ENCODE assay signal across 26 cellular contexts in genomic region chr4:6616087-6616995, GRCh38. TPM values are rescaled to one million over a fixed set of nuclear protein-coding genes. Genes with fewer than 3 reads are reported as not detected.
DNase-seq lines count a peak whose midpoint lies in the region; ATAC-seq and TF ChIP-seq lines count a peak whose summit lies in the region.
"Had no signal": no experiment of that assay in that cellular context is flagged by ENCODE, and none has a peak within 500 bp of the region (broad histone marks: within the 10 kb centered on the region; RNA-seq: fewer than 3 reads in every experiment).

No MANE protein-coding gene starts in this region.

- no peaks in the 10 kb centered on the region for H3K79me2 ChIP-seq in osteoblast (ENCODE audit: insufficient read depth, low read length)

- no peaks in the 10 kb centered on the region for H3K4me1 ChIP-seq in osteoblast (ENCODE audit: insufficient read depth, low read length)
- H3K4me1 ChIP-seq: HAP-1 had no signal

- no peak for TF ChIP-seq POLR2A in NB4 (IDR thresholded peaks at IDR 0.05; ENCODE audit: extremely low read depth, insufficient read length)

- H3K4me3 ChIP-seq in AG04450 (ENCODE audit: low read depth, low read length) = no peak overlapping the region
- no peak overlapping the region for H3K4me3 ChIP-seq in NB4 (ENCODE audit: low read depth, low read length)
- H3K4me3 ChIP-seq in choroid plexus epithelial cell (ENCODE audit: low read depth, low read length) = no peak overlapping the region
- H3K4me3 ChIP-seq in osteoblast (ENCODE audit: insufficient read depth, low read length) = no peak overlapping the region
- H3K4me3 ChIP-seq: BLaER1 treated with 17β-estradiol and CSF1 and Interleukin-3, amounts not matched to agents 10 nM and 100 nM; GM12878; HAP-1 had no signal

- H3K27ac ChIP-seq in AG04450 (ENCODE audit: low read depth, low read length) (peak overlapping the region; percentile 21), osteoblast (ENCODE audit: low read depth, low read length) (no peak overlapping the region)
- H3K27ac ChIP-seq: BLaER1 treated with 17β-estradiol and CSF1 and Interleukin-3, amounts not matched to agents 10 nM and 100 nM; KMS-11 had no signal

- POLR2A ChIA-PET in AG04450 (lab: Yijun Ruan, JAX) = no interaction called here

- H3K36me3 ChIP-seq in osteoblast (ENCODE audit: insufficient read depth, low read length) = no peaks in the 10 kb centered on the region
- H3K36me3 ChIP-seq: HAP-1 had no signal

- TF ChIP-seq CTCF in AG04450 (IDR thresholded peaks at IDR 0.05; ENCODE audit: low read depth, low read length) = no peak
- no peak for TF ChIP-seq CTCF in NB4 (IDR thresholded peaks at IDR 0.05; ENCODE audit: low read depth, low read length)
- TF ChIP-seq CTCF in choroid plexus epithelial cell (conservative IDR thresholded peaks at IDR 0.05; ENCODE audit: low read depth, low read length) = peak; percentile 16
- no peak for TF ChIP-seq CTCF in osteoblast (IDR thresholded peaks at IDR 0.05; ENCODE audit: extremely low read depth, low read depth, low read length)

- no peak overlapping the region for H2AFZ ChIP-seq in osteoblast (ENCODE audit: low read length)

- H3K9me3 ChIP-seq in AG04450 (ENCODE audit: control insufficient read depth, insufficient read depth, low read length) (no peaks in the 10 kb centered on the region; the same call in 1 of the 2 replicates), osteoblast (ENCODE audit: low read depth, low read length) (no peaks in the 10 kb centered on the region)
- H3K9me3 ChIP-seq: HAP-1 had no signal

- no peak for ATAC-seq in GM21786 (IDR thresholded peaks at IDR 0.05; ENCODE audit: unreplicated experiment)
- ATAC-seq: GM12878 had no signal

- no peaks in the 10 kb centered on the region for H4K20me1 ChIP-seq in osteoblast (ENCODE audit: insufficient read depth, low read length)

- CTCF ChIA-PET in AG04450 (lab: Charles Lee) = no interaction called here

- no peaks in the 10 kb centered on the region for H3K27me3 ChIP-seq in AG04450 (ENCODE audit: control insufficient read depth, insufficient read depth, low read length)
- no peaks in the 10 kb centered on the region for H3K27me3 ChIP-seq in osteoblast (ENCODE audit: insufficient read depth, low read length)
- H3K27me3 ChIP-seq: BLaER1 treated with 17β-estradiol and CSF1 and Interleukin-3, amounts not matched to agents 10 nM and 100 nM had no signal

- H3K4me2 ChIP-seq in osteoblast (ENCODE audit: insufficient read depth, low read length) = no peak overlapping the region
- H3K4me2 ChIP-seq: BLaER1 treated with 17β-estradiol and CSF1 and Interleukin-3, amounts not matched to agents 10 nM and 100 nM; KMS-11 had no signal

- DNase-seq in AG04450 (ENCODE audit: low read depth, low spot score) (no peak), NB4 (ENCODE audit: low read depth) (peak; percentile 33), choroid plexus epithelial cell (ENCODE audit: low read depth) (no peak), osteoblast (ENCODE audit: insufficient read length, low spot score, missing footprints) (peak; percentile 27), 8988T (no peak), A172 (ENCODE audit: low spot score) (no peak), cerebellar nuclear complex (lab: John Stamatoyannopoulos, UW) (no peak)
- DNase-seq: AML-193; CD4-positive, alpha-beta memory T cell; COR-L47; HFFc6; NCI-H1092; NCI-H1436; NCI-H187; NCI-H2081 treated with DMSO at 0.1 percent for 48 hours; NCI-H2171; NCI-H226; NCI-H510A; NCI-H69; Right ventricle myocardium superior; RPMI8226 had no signal

RNA-seq across cellular contexts. Expression of gene MRFAP1, which starts 24.1 kb away (rescaled TPM):
- 252 and 298 TPM in 2 replicates for polyA plus RNA-seq in AG04450 (2011; rRNA removed)
- 34.2 and 41.6 TPM in 2 replicates for polyA minus RNA-seq in AG04450 (2011; rRNA and poly(A)+ RNA removed)
- 94.1 and 95.2 TPM in 2 replicates for total RNA-seq in osteoblast
- 153 and 191 TPM in 2 replicates for total RNA-seq in A172 (2014; rRNA removed; shearing (Covaris generic))

RNA-seq across cellular contexts. Expression of gene MAN2B2, which starts 41.4 kb away (rescaled TPM):
- polyA plus RNA-seq in AG04450 (2011; rRNA removed) = 22.8 and 28.1 TPM in 2 replicates
- 20.2 and 26.4 TPM in 2 replicates for polyA minus RNA-seq in AG04450 (2011; rRNA and poly(A)+ RNA removed)
- total RNA-seq in osteoblast = 26.8 and 28.2 TPM in 2 replicates
- total RNA-seq in A172 (2014; rRNA removed; shearing (Covaris generic)) = 11.0 and 12.1 TPM in 2 replicates

Comparison
In these comparisons a context has a peak if more than half of its experiments do, and no peak if none do; other contexts are left out.
1. DNase-seq: peak in NB4 (single experiment) and osteoblast (single experiment); none in AG04450 (single experiment), choroid plexus epithelial cell (single experiment), 8988T (single experiment), A172 (single experiment) and cerebellar nuclear complex (0 of 2).